1 cellular context compared by ENCODE assay signal in the genomic region with DNA sequence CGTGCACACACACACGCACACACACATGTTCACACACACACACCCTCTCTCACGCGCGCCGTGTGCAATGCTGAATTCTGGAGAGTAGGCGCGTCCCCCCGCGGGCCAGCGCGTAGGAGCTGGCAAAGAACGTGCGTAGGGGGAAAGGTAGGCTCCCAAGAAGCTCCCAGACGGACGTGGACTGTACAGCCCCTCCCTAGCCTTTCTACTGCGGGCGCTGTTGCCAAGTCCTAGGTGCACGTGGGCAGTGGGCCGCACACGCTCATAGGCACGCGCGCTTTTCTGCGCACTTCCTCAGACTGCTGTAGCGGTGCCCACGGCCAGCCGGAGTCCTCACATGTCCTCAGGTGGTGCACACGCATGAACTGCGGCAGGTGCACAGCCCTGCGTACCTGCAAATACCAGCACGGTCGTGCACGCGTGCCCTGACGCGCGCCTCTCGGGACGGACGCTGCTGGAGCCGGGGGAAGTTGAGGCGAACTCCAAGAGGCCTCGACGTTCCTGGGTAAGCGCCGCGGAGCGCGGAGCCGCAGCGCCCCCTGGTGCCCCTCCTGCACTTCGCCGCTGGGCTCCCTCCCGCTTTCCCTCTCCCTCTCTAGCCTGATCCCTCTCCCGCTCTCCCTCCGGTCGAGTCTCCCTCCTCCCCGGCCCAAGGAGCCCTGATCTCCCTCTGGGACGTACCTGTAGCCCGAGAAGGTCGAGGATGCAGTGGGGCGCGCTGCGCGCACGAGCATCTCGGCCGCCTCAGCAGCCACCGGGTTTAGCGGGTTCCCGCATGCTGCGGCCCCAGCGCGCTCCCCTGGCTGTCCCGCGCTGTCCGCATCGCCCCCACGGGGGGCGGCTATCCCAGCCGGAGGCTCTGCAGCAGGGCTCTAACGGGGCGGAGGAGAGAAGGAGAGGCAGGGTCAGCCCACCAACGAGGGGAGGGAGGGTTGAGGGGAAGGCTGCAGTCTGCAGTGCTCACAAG.
TF ChIP-seq lines count a peak whose summit lies in the region.

No MANE protein-coding gene starts in this region.

TF ChIP-seq in WTC11, 78 proteins besides CTCF, POLR2A, EP300 and RAD21 (continued from another document and continues in another):
- TF ChIP-seq, protein P1, sequence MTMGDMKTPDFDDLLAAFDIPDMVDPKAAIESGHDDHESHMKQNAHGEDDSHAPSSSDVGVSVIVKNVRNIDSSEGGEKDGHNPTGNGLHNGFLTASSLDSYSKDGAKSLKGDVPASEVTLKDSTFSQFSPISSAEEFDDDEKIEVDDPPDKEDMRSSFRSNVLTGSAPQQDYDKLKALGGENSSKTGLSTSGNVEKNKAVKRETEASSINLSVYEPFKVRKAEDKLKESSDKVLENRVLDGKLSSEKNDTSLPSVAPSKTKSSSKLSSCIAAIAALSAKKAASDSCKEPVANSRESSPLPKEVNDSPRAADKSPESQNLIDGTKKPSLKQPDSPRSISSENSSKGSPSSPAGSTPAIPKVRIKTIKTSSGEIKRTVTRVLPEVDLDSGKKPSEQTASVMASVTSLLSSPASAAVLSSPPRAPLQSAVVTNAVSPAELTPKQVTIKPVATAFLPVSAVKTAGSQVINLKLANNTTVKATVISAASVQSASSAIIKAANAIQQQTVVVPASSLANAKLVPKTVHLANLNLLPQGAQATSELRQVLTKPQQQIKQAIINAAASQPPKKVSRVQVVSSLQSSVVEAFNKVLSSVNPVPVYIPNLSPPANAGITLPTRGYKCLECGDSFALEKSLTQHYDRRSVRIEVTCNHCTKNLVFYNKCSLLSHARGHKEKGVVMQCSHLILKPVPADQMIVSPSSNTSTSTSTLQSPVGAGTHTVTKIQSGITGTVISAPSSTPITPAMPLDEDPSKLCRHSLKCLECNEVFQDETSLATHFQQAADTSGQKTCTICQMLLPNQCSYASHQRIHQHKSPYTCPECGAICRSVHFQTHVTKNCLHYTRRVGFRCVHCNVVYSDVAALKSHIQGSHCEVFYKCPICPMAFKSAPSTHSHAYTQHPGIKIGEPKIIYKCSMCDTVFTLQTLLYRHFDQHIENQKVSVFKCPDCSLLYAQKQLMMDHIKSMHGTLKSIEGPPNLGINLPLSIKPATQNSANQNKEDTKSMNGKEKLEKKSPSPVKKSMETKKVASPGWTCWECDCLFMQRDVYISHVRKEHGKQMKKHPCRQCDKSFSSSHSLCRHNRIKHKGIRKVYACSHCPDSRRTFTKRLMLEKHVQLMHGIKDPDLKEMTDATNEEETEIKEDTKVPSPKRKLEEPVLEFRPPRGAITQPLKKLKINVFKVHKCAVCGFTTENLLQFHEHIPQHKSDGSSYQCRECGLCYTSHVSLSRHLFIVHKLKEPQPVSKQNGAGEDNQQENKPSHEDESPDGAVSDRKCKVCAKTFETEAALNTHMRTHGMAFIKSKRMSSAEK (CRISPR knock-in tag; IDR thresholded peaks at IDR 0.05; ENCODE audit: borderline replicate concordance): no peak
- TF ChIP-seq, protein P2, sequence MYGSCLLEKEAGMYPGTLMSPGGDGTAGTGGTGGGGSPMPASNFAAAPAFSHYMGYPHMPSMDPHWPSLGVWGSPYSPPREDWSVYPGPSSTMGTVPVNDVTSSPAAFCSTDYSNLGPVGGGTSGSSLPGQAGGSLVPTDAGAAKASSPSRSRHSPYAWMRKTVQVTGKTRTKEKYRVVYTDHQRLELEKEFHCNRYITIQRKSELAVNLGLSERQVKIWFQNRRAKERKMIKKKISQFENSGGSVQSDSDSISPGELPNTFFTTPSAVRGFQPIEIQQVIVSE (CRISPR knock-in tag; IDR thresholded peaks at IDR 0.05; ENCODE audit: borderline replicate concordance): no peak
- TF ChIP-seq JAZF1 (CRISPR knock-in tag; IDR thresholded peaks at IDR 0.05): no peak
- TF ChIP-seq NFE2L1 (CRISPR knock-in tag; IDR thresholded peaks at IDR 0.05): peak; percentile 58; the same call in 1 of the 2 replicates
- peak; percentile 89 for TF ChIP-seq MYBL2 (CRISPR knock-in tag; IDR thresholded peaks at IDR 0.05)
- TF ChIP-seq, protein P3, sequence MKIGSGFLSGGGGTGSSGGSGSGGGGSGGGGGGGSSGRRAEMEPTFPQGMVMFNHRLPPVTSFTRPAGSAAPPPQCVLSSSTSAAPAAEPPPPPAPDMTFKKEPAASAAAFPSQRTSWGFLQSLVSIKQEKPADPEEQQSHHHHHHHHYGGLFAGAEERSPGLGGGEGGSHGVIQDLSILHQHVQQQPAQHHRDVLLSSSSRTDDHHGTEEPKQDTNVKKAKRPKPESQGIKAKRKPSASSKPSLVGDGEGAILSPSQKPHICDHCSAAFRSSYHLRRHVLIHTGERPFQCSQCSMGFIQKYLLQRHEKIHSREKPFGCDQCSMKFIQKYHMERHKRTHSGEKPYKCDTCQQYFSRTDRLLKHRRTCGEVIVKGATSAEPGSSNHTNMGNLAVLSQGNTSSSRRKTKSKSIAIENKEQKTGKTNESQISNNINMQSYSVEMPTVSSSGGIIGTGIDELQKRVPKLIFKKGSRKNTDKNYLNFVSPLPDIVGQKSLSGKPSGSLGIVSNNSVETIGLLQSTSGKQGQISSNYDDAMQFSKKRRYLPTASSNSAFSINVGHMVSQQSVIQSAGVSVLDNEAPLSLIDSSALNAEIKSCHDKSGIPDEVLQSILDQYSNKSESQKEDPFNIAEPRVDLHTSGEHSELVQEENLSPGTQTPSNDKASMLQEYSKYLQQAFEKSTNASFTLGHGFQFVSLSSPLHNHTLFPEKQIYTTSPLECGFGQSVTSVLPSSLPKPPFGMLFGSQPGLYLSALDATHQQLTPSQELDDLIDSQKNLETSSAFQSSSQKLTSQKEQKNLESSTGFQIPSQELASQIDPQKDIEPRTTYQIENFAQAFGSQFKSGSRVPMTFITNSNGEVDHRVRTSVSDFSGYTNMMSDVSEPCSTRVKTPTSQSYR (CRISPR knock-in tag; IDR thresholded peaks at IDR 0.05): 0 out of 2 replicates have a peak, but pooled peaks have one; percentile 61
- no peak; the same call in 1 of the 2 replicates for TF ChIP-seq CREM (CRISPR knock-in tag; IDR thresholded peaks at IDR 0.05)
- TF ChIP-seq, protein P4, sequence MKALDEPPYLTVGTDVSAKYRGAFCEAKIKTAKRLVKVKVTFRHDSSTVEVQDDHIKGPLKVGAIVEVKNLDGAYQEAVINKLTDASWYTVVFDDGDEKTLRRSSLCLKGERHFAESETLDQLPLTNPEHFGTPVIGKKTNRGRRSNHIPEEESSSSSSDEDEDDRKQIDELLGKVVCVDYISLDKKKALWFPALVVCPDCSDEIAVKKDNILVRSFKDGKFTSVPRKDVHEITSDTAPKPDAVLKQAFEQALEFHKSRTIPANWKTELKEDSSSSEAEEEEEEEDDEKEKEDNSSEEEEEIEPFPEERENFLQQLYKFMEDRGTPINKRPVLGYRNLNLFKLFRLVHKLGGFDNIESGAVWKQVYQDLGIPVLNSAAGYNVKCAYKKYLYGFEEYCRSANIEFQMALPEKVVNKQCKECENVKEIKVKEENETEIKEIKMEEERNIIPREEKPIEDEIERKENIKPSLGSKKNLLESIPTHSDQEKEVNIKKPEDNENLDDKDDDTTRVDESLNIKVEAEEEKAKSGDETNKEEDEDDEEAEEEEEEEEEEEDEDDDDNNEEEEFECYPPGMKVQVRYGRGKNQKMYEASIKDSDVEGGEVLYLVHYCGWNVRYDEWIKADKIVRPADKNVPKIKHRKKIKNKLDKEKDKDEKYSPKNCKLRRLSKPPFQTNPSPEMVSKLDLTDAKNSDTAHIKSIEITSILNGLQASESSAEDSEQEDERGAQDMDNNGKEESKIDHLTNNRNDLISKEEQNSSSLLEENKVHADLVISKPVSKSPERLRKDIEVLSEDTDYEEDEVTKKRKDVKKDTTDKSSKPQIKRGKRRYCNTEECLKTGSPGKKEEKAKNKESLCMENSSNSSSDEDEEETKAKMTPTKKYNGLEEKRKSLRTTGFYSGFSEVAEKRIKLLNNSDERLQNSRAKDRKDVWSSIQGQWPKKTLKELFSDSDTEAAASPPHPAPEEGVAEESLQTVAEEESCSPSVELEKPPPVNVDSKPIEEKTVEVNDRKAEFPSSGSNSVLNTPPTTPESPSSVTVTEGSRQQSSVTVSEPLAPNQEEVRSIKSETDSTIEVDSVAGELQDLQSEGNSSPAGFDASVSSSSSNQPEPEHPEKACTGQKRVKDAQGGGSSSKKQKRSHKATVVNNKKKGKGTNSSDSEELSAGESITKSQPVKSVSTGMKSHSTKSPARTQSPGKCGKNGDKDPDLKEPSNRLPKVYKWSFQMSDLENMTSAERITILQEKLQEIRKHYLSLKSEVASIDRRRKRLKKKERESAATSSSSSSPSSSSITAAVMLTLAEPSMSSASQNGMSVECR (CRISPR knock-in tag; IDR thresholded peaks at IDR 0.05; ENCODE audit: borderline replicate concordance): peak; percentile 76; the same call in 1 of the 2 replicates
- TF ChIP-seq, protein P5, sequence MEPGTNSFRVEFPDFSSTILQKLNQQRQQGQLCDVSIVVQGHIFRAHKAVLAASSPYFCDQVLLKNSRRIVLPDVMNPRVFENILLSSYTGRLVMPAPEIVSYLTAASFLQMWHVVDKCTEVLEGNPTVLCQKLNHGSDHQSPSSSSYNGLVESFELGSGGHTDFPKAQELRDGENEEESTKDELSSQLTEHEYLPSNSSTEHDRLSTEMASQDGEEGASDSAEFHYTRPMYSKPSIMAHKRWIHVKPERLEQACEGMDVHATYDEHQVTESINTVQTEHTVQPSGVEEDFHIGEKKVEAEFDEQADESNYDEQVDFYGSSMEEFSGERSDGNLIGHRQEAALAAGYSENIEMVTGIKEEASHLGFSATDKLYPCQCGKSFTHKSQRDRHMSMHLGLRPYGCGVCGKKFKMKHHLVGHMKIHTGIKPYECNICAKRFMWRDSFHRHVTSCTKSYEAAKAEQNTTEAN (CRISPR knock-in tag; IDR thresholded peaks at IDR 0.05): peak; percentile 23
- no peak; the same call in 1 of the 2 replicates for TF ChIP-seq TP53 (CRISPR knock-in tag; IDR thresholded peaks at IDR 0.05)
- TF ChIP-seq NFYB (CRISPR knock-in tag; conservative IDR thresholded peaks at IDR 0.05; ENCODE audit: low read depth): 0 out of 2 replicates have a peak, but pooled peaks have one; percentile 9
- TF ChIP-seq TEAD1 (CRISPR knock-in tag; IDR thresholded peaks at IDR 0.05): peak; percentile 80; the same call in 1 of the 2 replicates
- no peak for TF ChIP-seq ZNF317 (CRISPR knock-in tag; IDR thresholded peaks at IDR 0.05; ENCODE audit: borderline replicate concordance, low read depth)
- TF ChIP-seq RELA (CRISPR knock-in tag; IDR thresholded peaks at IDR 0.05; ENCODE audit: borderline replicate concordance): no peak
- no peak for TF ChIP-seq SOX15 (CRISPR knock-in tag; IDR thresholded peaks at IDR 0.05)
- TF ChIP-seq, protein P6, sequence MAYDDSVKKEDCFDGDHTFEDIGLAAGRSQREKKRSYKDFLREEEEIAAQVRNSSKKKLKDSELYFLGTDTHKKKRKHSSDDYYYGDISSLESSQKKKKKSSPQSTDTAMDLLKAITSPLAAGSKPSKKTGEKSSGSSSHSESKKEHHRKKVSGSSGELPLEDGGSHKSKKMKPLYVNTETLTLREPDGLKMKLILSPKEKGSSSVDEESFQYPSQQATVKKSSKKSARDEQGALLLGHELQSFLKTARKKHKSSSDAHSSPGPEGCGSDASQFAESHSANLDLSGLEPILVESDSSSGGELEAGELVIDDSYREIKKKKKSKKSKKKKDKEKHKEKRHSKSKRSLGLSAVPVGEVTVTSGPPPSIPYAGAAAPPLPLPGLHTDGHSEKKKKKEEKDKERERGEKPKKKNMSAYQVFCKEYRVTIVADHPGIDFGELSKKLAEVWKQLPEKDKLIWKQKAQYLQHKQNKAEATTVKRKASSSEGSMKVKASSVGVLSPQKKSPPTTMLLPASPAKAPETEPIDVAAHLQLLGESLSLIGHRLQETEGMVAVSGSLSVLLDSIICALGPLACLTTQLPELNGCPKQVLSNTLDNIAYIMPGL (CRISPR knock-in tag; IDR thresholded peaks at IDR 0.05): peak; percentile 51
- TF ChIP-seq NFATC4 (CRISPR knock-in tag; IDR thresholded peaks at IDR 0.05): no peak
- 0 out of 2 replicates have a peak, but pooled peaks have one; percentile 26 for TF ChIP-seq CREB1 (CRISPR knock-in tag; IDR thresholded peaks at IDR 0.05)
- TF ChIP-seq ZNF138 (CRISPR knock-in tag; conservative IDR thresholded peaks at IDR 0.05): no peak
- 0 out of 2 replicates have a peak, but pooled peaks have one; percentile 20 for TF ChIP-seq GABPB1 (CRISPR knock-in tag; IDR thresholded peaks at IDR 0.05)
- TF ChIP-seq, protein P7, sequence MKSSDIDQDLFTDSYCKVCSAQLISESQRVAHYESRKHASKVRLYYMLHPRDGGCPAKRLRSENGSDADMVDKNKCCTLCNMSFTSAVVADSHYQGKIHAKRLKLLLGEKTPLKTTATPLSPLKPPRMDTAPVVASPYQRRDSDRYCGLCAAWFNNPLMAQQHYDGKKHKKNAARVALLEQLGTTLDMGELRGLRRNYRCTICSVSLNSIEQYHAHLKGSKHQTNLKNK (CRISPR knock-in tag; IDR thresholded peaks at IDR 0.05): no peak
- TF ChIP-seq NR3C1 (CRISPR knock-in tag; conservative IDR thresholded peaks at IDR 0.05; ENCODE audit: low read depth): 0 out of 2 replicates have a peak, but pooled peaks have one; percentile 33
- TF ChIP-seq, protein P8, sequence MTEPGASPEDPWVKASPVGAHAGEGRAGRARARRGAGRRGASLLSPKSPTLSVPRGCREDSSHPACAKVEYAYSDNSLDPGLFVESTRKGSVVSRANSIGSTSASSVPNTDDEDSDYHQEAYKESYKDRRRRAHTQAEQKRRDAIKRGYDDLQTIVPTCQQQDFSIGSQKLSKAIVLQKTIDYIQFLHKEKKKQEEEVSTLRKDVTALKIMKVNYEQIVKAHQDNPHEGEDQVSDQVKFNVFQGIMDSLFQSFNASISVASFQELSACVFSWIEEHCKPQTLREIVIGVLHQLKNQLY (CRISPR knock-in tag; IDR thresholded peaks at IDR 0.05): no peak
- TF ChIP-seq, protein P9, sequence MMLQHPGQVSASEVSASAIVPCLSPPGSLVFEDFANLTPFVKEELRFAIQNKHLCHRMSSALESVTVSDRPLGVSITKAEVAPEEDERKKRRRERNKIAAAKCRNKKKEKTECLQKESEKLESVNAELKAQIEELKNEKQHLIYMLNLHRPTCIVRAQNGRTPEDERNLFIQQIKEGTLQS (CRISPR knock-in tag; conservative IDR thresholded peaks at IDR 0.05): no peak
- 0 out of 2 replicates have a peak, but pooled peaks have one; percentile 33 for TF ChIP-seq NR2C2 (CRISPR knock-in tag; IDR thresholded peaks at IDR 0.05)
- no peak; the same call in 1 of the 2 replicates for TF ChIP-seq SP1 (CRISPR knock-in tag; conservative IDR thresholded peaks at IDR 0.05)
- TF ChIP-seq MXD4 (CRISPR knock-in tag; IDR thresholded peaks at IDR 0.05; ENCODE audit: borderline replicate concordance): no peak
- peak; percentile 74 for TF ChIP-seq ESRRA (CRISPR knock-in tag; IDR thresholded peaks at IDR 0.05; ENCODE audit: borderline replicate concordance)
- TF ChIP-seq, protein P10, sequence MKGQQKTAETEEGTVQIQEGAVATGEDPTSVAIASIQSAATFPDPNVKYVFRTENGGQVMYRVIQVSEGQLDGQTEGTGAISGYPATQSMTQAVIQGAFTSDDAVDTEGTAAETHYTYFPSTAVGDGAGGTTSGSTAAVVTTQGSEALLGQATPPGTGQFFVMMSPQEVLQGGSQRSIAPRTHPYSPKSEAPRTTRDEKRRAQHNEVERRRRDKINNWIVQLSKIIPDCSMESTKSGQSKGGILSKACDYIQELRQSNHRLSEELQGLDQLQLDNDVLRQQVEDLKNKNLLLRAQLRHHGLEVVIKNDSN (CRISPR knock-in tag; IDR thresholded peaks at IDR 0.05): no peak
- TF ChIP-seq NR1H2 (CRISPR knock-in tag; IDR thresholded peaks at IDR 0.05): no peak
- TF ChIP-seq ZNF416 (CRISPR knock-in tag; IDR thresholded peaks at IDR 0.05): no peak
- no peak for TF ChIP-seq HMGA2 (CRISPR knock-in tag; IDR thresholded peaks at IDR 0.05)
